Comparison of ENCODE assay signal across 15 cellular contexts in the genomic region with DNA sequence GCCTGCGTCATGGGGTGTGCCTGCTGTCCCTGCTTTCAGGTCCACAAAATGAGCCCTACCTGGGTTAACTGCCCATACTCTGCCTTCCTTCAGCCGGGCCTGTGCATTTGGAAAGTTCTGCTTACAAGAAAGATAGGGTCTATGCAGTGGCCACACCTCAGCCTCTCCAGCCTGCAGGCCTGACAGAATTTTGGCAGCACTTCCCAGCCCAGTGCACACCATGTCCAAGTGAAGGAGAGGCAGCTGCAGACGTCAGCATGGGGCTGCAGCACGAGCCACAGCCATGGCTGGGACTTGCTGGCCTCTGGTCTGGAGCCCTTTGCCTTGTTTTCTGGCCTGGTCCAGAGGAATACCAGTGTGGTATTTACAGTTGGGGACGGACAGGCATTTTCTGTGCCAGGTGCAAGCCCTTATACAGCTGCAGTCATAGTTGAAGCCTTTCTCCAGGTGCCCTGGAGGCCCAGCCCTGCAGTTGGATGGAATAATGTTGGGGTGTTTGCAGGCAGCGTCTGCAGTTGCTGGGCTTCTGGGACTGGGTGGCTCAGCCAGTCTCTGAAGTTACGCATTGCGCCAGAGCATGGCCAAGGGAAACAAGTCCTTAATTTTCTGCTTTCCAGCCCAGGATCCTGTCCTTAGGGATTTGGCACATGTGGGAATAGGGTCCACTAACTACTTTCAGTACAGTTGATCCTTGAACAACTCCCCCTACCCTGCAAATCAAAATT. TPM values are rescaled to one million over a fixed set of nuclear protein-coding genes. Genes with fewer than 3 reads are reported as not detected.
DNase-seq lines count a peak whose midpoint lies in the region; ATAC-seq and TF ChIP-seq lines count a peak whose summit lies in the region.
"Had no signal": no experiment of that assay in that cellular context is flagged by ENCODE, and none has a peak within 500 bp of the region (broad histone marks: within the 10 kb centered on the region; RNA-seq: fewer than 3 reads in every experiment).

No MANE protein-coding gene starts in this region.

- H3K4me1 Mint-ChIP-seq in CD4-positive, alpha-beta memory T cell, result peaks cover 47 to 79% (median 67%) of the 10 kb centered on the region in 4 donors

- H3K27ac Mint-ChIP-seq in CD4-positive, alpha-beta memory T cell, result peak overlapping the region in 4 of 7 donors; percentile 9 to 58 (median 46)
- H3K27ac Mint-ChIP-seq: activated CD4-positive, alpha-beta T cell treated with anti-CD3 and anti-CD28 coated beads, Interleukin-2, amount 10 ng/mL, durations not matched to agents 24 days and 14 days; neural progenitor cell had no signal

- ATAC-seq in right cardiac atrium (peak; percentile 97 to 98), HG03432 (IDR thresholded peaks at IDR 0.05; ENCODE audit: unreplicated experiment) (no peak), GM18868 (IDR thresholded peaks at IDR 0.05; ENCODE audit: unreplicated experiment) (no peak)

- H3K4me3 ChIP-seq in CD4-positive, alpha-beta memory T cell (ENCODE audit: low read length in 2 of 2), result no peak overlapping the region
- H3K4me3 ChIP-seq in right cardiac atrium (ENCODE audit: low read length) (no peak overlapping the region), hepatocyte (no peak overlapping the region)
- H3K4me3 ChIP-seq: neural progenitor cell, Peyer's patch had no signal

- peaks cover 91% of the 10 kb centered on the region for H3K79me2 ChIP-seq in hepatocyte

- H3K9me2 ChIP-seq in hepatocyte (replicated peaks; ENCODE audit: insufficient read depth), result no peaks in the 10 kb centered on the region

- H3K27me3 Mint-ChIP-seq in CD4-positive, alpha-beta memory T cell, result no peaks in the 10 kb centered on the region
- H3K27me3 Mint-ChIP-seq: activated CD4-positive, alpha-beta T cell treated with anti-CD3 and anti-CD28 coated beads, Interleukin-2, amount 10 ng/mL, durations not matched to agents 24 days and 14 days had no signal

- H3K9me3 ChIP-seq in CD4-positive, alpha-beta memory T cell (ENCODE audit: control insufficient read depth in 1 of 2, low read length in 2 of 2), result no peaks in the 10 kb centered on the region
- H3K9me3 ChIP-seq in right cardiac atrium (ENCODE audit: control insufficient read depth, low read length), result no peaks in the 10 kb centered on the region
- no peaks in the 10 kb centered on the region for H3K9me3 ChIP-seq in hepatocyte (ENCODE audit: low read depth)
- H3K9me3 ChIP-seq: Peyer's patch had no signal

- DNase-seq in CD4-positive, alpha-beta memory T cell, result no peak
- DNase-seq in cerebellar cortex (ENCODE audit: low spot score) (peak; percentile 71), right cardiac atrium (peak; percentile 86 to 96 (median 92)), putamen (ENCODE audit: low spot score) (peak; percentile 34), NCI-H524 treated with DMSO at 0.1 percent for 48 hours (lab: John Stamatoyannopoulos, UW) (no peak), hepatocyte (ENCODE audit: low spot score) (no peak)
- DNase-seq: activated CD4-positive, alpha-beta T cell treated with anti-CD3 and anti-CD28 coated beads, Interleukin-2, amount 10 ng/mL, durations not matched to agents 24 days and 14 days; islet precursor cell; NCI-H1417 treated with DMSO at 0.1 percent for 48 hours; NCI-H510A; Peyer's patch; T-helper 1 cell had no signal

- peaks cover 13% of the 10 kb centered on the region for H4K20me1 ChIP-seq in hepatocyte (ENCODE audit: insufficient read depth, poor library complexity, severe bottlenecking)

- peaks cover 20 to 63% of the 10 kb centered on the region in 2 donors for H3K36me3 Mint-ChIP-seq in CD4-positive, alpha-beta memory T cell

- H3K4me2 ChIP-seq in hepatocyte, result no peak overlapping the region
- H3K4me2 ChIP-seq: neural progenitor cell had no signal

- peaks cover 59% of the 10 kb centered on the region for H3K4me1 ChIP-seq in CD4-positive, alpha-beta memory T cell (ENCODE audit: insufficient read depth, low read length)
- peaks cover 16% of the 10 kb centered on the region for H3K4me1 ChIP-seq in right cardiac atrium (ENCODE audit: control insufficient read depth, insufficient read depth, low read length)
- peaks cover 26% of the 10 kb centered on the region for H3K4me1 ChIP-seq in hepatocyte (ENCODE audit: insufficient read depth)

- 38% methylated on average over 8 of the region's 8 CpGs for WGBS in right cardiac atrium
- WGBS in hepatocyte (ENCODE audit: low lambda C conversion rate, missing lambda C conversion rate), result 82% methylated on average over 8 of the region's 8 CpGs

- POLR2A ChIA-PET in CD4-positive, alpha-beta memory T cell (lab: Charles Lee; ENCODE audit: partially characterized antibody), result interaction anchor here (1.0 kb wide), 1 partner anchor 23 kb away, joined by 3 read pairs; no protein-coding TSS in a partner anchor

- H2AFZ ChIP-seq in hepatocyte, result no peak overlapping the region
- H2AFZ ChIP-seq: neural progenitor cell had no signal

- peaks cover 0 to 2% (median 0%) of the 10 kb centered on the region in 8 donors for H3K9me3 Mint-ChIP-seq in CD4-positive, alpha-beta memory T cell
- H3K9me3 Mint-ChIP-seq: activated CD4-positive, alpha-beta T cell treated with anti-CD3 and anti-CD28 coated beads, Interleukin-2, amount 10 ng/mL, durations not matched to agents 24 days and 14 days; neural progenitor cell had no signal

- peak overlapping the region in 1 of 8 donors; percentile 50 for H3K4me3 Mint-ChIP-seq in CD4-positive, alpha-beta memory T cell
- H3K4me3 Mint-ChIP-seq: activated CD4-positive, alpha-beta T cell treated with anti-CD3 and anti-CD28 coated beads, Interleukin-2, amount 10 ng/mL, durations not matched to agents 24 days and 14 days; neural progenitor cell had no signal

- no peak for TF ChIP-seq CTCF in hepatocyte (IDR thresholded peaks at IDR 0.05; ENCODE audit: poor library complexity)

- no peak overlapping the region for H3K27ac ChIP-seq in CD4-positive, alpha-beta memory T cell (ENCODE audit: low read depth, low read length)
- H3K27ac ChIP-seq in right cardiac atrium (ENCODE audit: low read length) (peak overlapping the region; percentile 89), hepatocyte (no peak overlapping the region)
- H3K27ac ChIP-seq: neural progenitor cell, Peyer's patch had no signal

- CTCF ChIA-PET in CD4-positive, alpha-beta memory T cell (lab: Charles Lee; ENCODE audit: partially characterized antibody), result no interaction called here

- peaks cover 6% of the 10 kb centered on the region for H3K36me3 ChIP-seq in CD4-positive, alpha-beta memory T cell (ENCODE audit: insufficient read depth, low read length)
- H3K36me3 ChIP-seq in hepatocyte (replicated peaks; ENCODE audit: insufficient read depth, low read depth), result no peaks in the 10 kb centered on the region
- H3K36me3 ChIP-seq: neural progenitor cell had no signal

- intact Hi-C loops in CD4-positive, alpha-beta memory T cell (cut with micrococcal nuclease), result no loop called here
- intact Hi-C loops in right cardiac atrium (cut with DNase I), result no loop called here

- no peaks in the 10 kb centered on the region for H3K27me3 ChIP-seq in CD4-positive, alpha-beta memory T cell (ENCODE audit: insufficient read depth, low read length)
- H3K27me3 ChIP-seq in right cardiac atrium (ENCODE audit: control insufficient read depth, insufficient read depth) (no peaks in the 10 kb centered on the region), hepatocyte (no peaks in the 10 kb centered on the region)
- H3K27me3 ChIP-seq: neural progenitor cell, Peyer's patch had no signal

RNA-seq across cellular contexts. Expression of gene JADE1, which starts 26.2 kb away (rescaled TPM):
- total RNA-seq in CD4-positive, alpha-beta memory T cell, result 10 to 100 TPM; 65.6 to 67.3 TPM
- polyA plus RNA-seq in CD4-positive, alpha-beta memory T cell, result 10 to 100 TPM; 44.9 to 54.2 TPM
- total RNA-seq in right cardiac atrium, result 10 to 100 TPM; 24.0 to 41.0 (median 26.7) TPM
- polyA plus RNA-seq in right cardiac atrium, result 13.9 TPM
- 26.8 and 27.7 TPM in 2 replicates for total RNA-seq in hepatocyte
- polyA plus RNA-seq in hepatocyte, result 20.0 and 21.0 TPM in 2 replicates

Comparison
In these comparisons a context has a peak if more than half of its experiments do, and no peak if none do; other contexts are left out.
1. DNase-seq: peak in cerebellar cortex (single experiment), right cardiac atrium (3 of 3) and putamen (single experiment); none in CD4-positive, alpha-beta memory T cell (0 of 5), NCI-H524 treated with DMSO at 0.1 percent for 48 hours (single experiment) and hepatocyte (single experiment).
2. ATAC-seq: peak in right cardiac atrium (2 of 2); none in HG03432 (single experiment) and GM18868 (single experiment).